ENCODE assay signal across 8 cellular contexts in genomic region chr9:128690684-128691034, GRCh38. TPM values are rescaled to one million over a fixed set of nuclear protein-coding genes. Genes with fewer than 3 reads are reported as not detected.
DNase-seq lines count a peak whose midpoint lies in the region; ATAC-seq and TF ChIP-seq lines count a peak whose summit lies in the region.

No MANE protein-coding gene starts in this region.

- ATAC-seq in heart left ventricle (no peak), upper lobe of right lung (no peak), GM21447 (IDR thresholded peaks at IDR 0.05; ENCODE audit: unreplicated experiment) (no peak), GM21381 (IDR thresholded peaks at IDR 0.05; ENCODE audit: unreplicated experiment) (no peak)

- 12 to 20% (median 16%) methylated on average over 5 of the region's 5 CpGs for WGBS in heart left ventricle, 4 donors
- WGBS in mesendoderm (ENCODE audit: extremely low coverage, insufficient coverage, low lambda C conversion rate): no CpG with 5 or more reads among the region's 5 CpGs

- H3K9ac ChIP-seq in mesendoderm (ENCODE audit: low read length): peak overlapping the region; percentile 72

- no peak overlapping the region for H4K8ac ChIP-seq in mesendoderm (ENCODE audit: low read depth, low read length)

- H3K79me2 ChIP-seq in mesendoderm (ENCODE audit: control insufficient read depth, insufficient read depth, low read length): peaks cover 45% of the 10 kb centered on the region

- H3K18ac ChIP-seq in mesendoderm (ENCODE audit: low read length): no peak overlapping the region

- H3K27me3 ChIP-seq in heart left ventricle: no peaks in the 10 kb centered on the region
- no peaks in the 10 kb centered on the region for H3K27me3 ChIP-seq in brain microvascular endothelial cell (replicated peaks)
- no peaks in the 10 kb centered on the region for H3K27me3 ChIP-seq in mesendoderm (ENCODE audit: insufficient read depth, low read length, poor library complexity)
- no peaks in the 10 kb centered on the region for H3K27me3 ChIP-seq in upper lobe of right lung

- no peak for TF ChIP-seq CTCF in heart left ventricle (IDR thresholded peaks at IDR 0.05)
- TF ChIP-seq CTCF in brain microvascular endothelial cell (IDR thresholded peaks at IDR 0.05; ENCODE audit: low read depth, low read length, missing control alignments): no peak
- TF ChIP-seq CTCF in upper lobe of right lung (IDR thresholded peaks at IDR 0.05): no peak

- no peak overlapping the region for H2BK15ac ChIP-seq in mesendoderm (replicated peaks; ENCODE audit: low read depth)

- H4K5ac ChIP-seq in mesendoderm (ENCODE audit: low read length): no peak overlapping the region

- peaks cover 5 to 38% (median 20%) of the 10 kb centered on the region in 12 donors for H3K4me1 ChIP-seq in heart left ventricle
- H3K4me1 ChIP-seq in mesendoderm (ENCODE audit: control insufficient read depth, low read depth, low read length): peaks cover 2% of the 10 kb centered on the region
- H3K4me1 ChIP-seq in upper lobe of right lung: peaks cover 30% of the 10 kb centered on the region

- no peak overlapping the region for H3K23ac ChIP-seq in mesendoderm (ENCODE audit: low read length)

- H3K56ac ChIP-seq in mesendoderm (ENCODE audit: low read length): peak overlapping the region; percentile 87

- H3K79me1 ChIP-seq in mesendoderm (ENCODE audit: low read length): peaks cover 7% of the 10 kb centered on the region

- H3K4me3 ChIP-seq in heart left ventricle (peak overlapping the region; percentile 58 to 96 (median 74)), brain microvascular endothelial cell (ENCODE audit: low read depth, low read length) (peak overlapping the region; percentile 91), mesendoderm (ENCODE audit: low read length) (peak overlapping the region; percentile 67), upper lobe of right lung (peak overlapping the region; percentile 64)

- DNase-seq in heart left ventricle: no peak
- no peak for DNase-seq in cardiac septum (ENCODE audit: low spot score)
- DNase-seq in brain microvascular endothelial cell: no peak
- no peak for DNase-seq in mesendoderm
- no peak for DNase-seq in upper lobe of right lung
- no peak for DNase-seq in stimulated activated naive CD4-positive, alpha-beta T cell treated with Interleukin-2 at 50 U/mL for 16 hours (lab: John Stamatoyannopoulos, UW)

- H3K36me3 ChIP-seq in heart left ventricle (peaks cover 2 to 51% (median 44%) of the 10 kb centered on the region in 9 donors), brain microvascular endothelial cell (replicated peaks) (peaks cover 37% of the 10 kb centered on the region), mesendoderm (ENCODE audit: control insufficient read depth, insufficient read depth, low read length) (peaks cover 5% of the 10 kb centered on the region), upper lobe of right lung (peaks cover 44% of the 10 kb centered on the region)

- no peak overlapping the region for H3K4ac ChIP-seq in mesendoderm (ENCODE audit: low read depth, low read length)

- H2BK120ac ChIP-seq in mesendoderm (ENCODE audit: low read depth, low read length): no peak overlapping the region

- intact Hi-C loops in heart left ventricle (cut with DNase I): no loop called here
- intact Hi-C loops in cardiac septum (cut with DNase I): no loop called here
- intact Hi-C loops in upper lobe of right lung (cut with DNase I): no loop called here

- no peak for TF ChIP-seq POLR2A in heart left ventricle (IDR thresholded peaks at IDR 0.05)

- H2BK5ac ChIP-seq in mesendoderm (ENCODE audit: low read length): no peak overlapping the region

- H3K9me3 ChIP-seq in heart left ventricle: no peaks in the 10 kb centered on the region
- no peaks in the 10 kb centered on the region for H3K9me3 ChIP-seq in upper lobe of right lung

- in situ Hi-C loops in brain microvascular endothelial cell (cut with HindIII; ENCODE audit: low pct_ligation_motif_present, low sequenced_read_pairs): no loop called here

- no peak overlapping the region for H2AK5ac ChIP-seq in mesendoderm (ENCODE audit: low read length)

- H3K27ac ChIP-seq in heart left ventricle (peak overlapping the region in 8 of 12 donors; percentile 60 to 94 (median 68)), brain microvascular endothelial cell (no peak overlapping the region), mesendoderm (ENCODE audit: low read depth, low read length) (no peak overlapping the region), upper lobe of right lung (peak overlapping the region; percentile 30)

- H3K4me2 ChIP-seq in mesendoderm (ENCODE audit: low read length): peak overlapping the region; percentile 60

RNA-seq across cellular contexts. Expression of gene SET, which starts 1.6 kb away (rescaled TPM):
- total RNA-seq in heart left ventricle (100 to 1,000 TPM in 8 of 9 donors, 10 to 100 TPM in 1; 96.8 to 240 (median 211) TPM), cardiac septum (212 TPM), upper lobe of right lung (227 TPM)
- polyA plus RNA-seq in heart left ventricle: 100 to 1,000 TPM in 1 of 2 donors, 10 to 100 TPM in 1; 67.6 to 199 TPM
- 1,074 TPM for polyA plus RNA-seq in mesendoderm (2013, experiment 1 of 2)
- polyA plus RNA-seq in mesendoderm (2013, experiment 2 of 2): 1,092 TPM

RNA-seq across cellular contexts. Expression of gene PKN3, which starts 11.6 kb away (rescaled TPM):
- total RNA-seq in heart left ventricle: 10 to 100 TPM in 1 of 9 donors, 1 to 10 TPM in 8; 3.7 to 16.1 (median 5.9) TPM
- 10 to 100 TPM in 1 of 2 donors, 1 to 10 TPM in 1; 7.3 to 10.5 TPM for polyA plus RNA-seq in heart left ventricle
- total RNA-seq in cardiac septum: 6.2 TPM
- polyA plus RNA-seq in mesendoderm (2013, experiment 1 of 2): 5.9 TPM
- polyA plus RNA-seq in mesendoderm (2013, experiment 2 of 2): 5.8 TPM
- total RNA-seq in upper lobe of right lung: 13.4 TPM

RNA-seq across cellular contexts. Expression of gene ZDHHC12, which starts 33.3 kb away (rescaled TPM):
- total RNA-seq in heart left ventricle (10 to 100 TPM in 5 of 9 donors, 1 to 10 TPM in 4; 5.1 to 26.0 (median 10.5) TPM), cardiac septum (7.4 TPM), upper lobe of right lung (28.2 TPM)
- polyA plus RNA-seq in heart left ventricle: 10 to 100 TPM; 10.9 to 29.8 TPM
- polyA plus RNA-seq in mesendoderm (2013, experiment 1 of 2): 30.3 TPM
- polyA plus RNA-seq in mesendoderm (2013, experiment 2 of 2): 31.1 TPM

RNA-seq across cellular contexts. Expression of gene DYNC2I2, which starts 34.0 kb away (rescaled TPM):
- total RNA-seq in heart left ventricle: 10 to 100 TPM; 20.5 to 50.2 (median 27.0) TPM
- polyA plus RNA-seq in heart left ventricle: 10 to 100 TPM; 56.6 to 65.7 TPM
- 29.6 TPM for total RNA-seq in cardiac septum
- polyA plus RNA-seq in mesendoderm (2013, experiment 1 of 2): 21.0 TPM
- 21.1 TPM for polyA plus RNA-seq in mesendoderm (2013, experiment 2 of 2)
- total RNA-seq in upper lobe of right lung: 37.3 TPM

Comparison
In these comparisons a context has a peak if more than half of its experiments do, and no peak if none do; other contexts are left out.
1. H3K27ac ChIP-seq: peak in heart left ventricle (8 of 12) and upper lobe of right lung (single experiment); none in brain microvascular endothelial cell (single experiment) and mesendoderm (single experiment).
2. Peak in every context shown above with its lines, with median percentiles within 50 percentile points of each other: H3K4me3 ChIP-seq.